ENCODE assay signal across 8 cellular contexts in the genomic region with DNA sequence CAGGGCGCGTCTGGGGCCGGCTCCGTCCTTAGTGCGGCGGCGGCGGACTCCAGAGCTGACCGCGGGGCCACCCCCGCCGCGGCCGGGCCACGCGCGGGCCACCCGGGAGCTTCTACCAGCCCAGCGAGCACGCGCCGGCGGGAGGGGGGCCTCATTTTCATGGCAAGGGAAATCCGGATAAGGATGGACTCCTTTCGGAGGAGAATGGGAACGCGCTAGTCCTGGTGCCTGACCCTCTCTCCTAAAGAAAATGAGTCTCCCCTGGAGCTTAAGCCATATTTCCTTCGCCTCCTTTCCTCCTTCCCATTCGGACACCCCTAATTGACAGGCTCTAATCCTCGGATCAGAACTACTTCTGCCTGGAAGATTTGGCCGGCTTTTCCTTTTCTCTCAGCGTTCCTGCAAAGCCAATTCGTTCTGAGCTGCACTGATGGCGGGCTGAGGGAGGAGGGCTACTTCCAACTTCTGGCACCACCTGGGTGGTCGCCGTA.
DNase-seq lines count a peak whose midpoint lies in the region; ATAC-seq and TF ChIP-seq lines count a peak whose summit lies in the region.

No MANE protein-coding gene starts in this region.

- ATAC-seq in GM21423 (IDR thresholded peaks at IDR 0.05; ENCODE audit: unreplicated experiment), result no peak

- H3K27ac ChIP-seq in SJSA1 (peak overlapping the region; percentile 90), fibroblast of lung (ENCODE audit: insufficient read depth, low read length) (peak overlapping the region; percentile 82)

- H3K79me2 ChIP-seq in fibroblast of lung (ENCODE audit: control insufficient read depth, insufficient read depth, low read length), result no peaks in the 10 kb centered on the region

- no peaks in the 10 kb centered on the region for H4K20me1 ChIP-seq in fibroblast of lung (ENCODE audit: control insufficient read depth, extremely low read depth, insufficient read depth, low read length)

- H3K4me3 ChIP-seq in BJ (ENCODE audit: low read depth, low read length) (peak overlapping the region; percentile 95), SJSA1 (peak overlapping the region; percentile 72), fibroblast of lung (replicated peaks in 1 of 4; ENCODE audit: control extremely low read depth in 1 of 4, insufficient read depth in 1 of 4, low read depth in 3 of 4, low read length in 4 of 4) (peak overlapping the region; percentile 67 to 81 (median 80))

- peak overlapping the region; percentile 69 for H3K4me2 ChIP-seq in fibroblast of lung (ENCODE audit: extremely low read depth, insufficient read depth, low read length)

- peak overlapping the region; percentile 85 for H2AFZ ChIP-seq in fibroblast of lung (ENCODE audit: low read length)

- H3K9me3 ChIP-seq in SJSA1 (replicated peaks), result peaks cover 7% of the 10 kb centered on the region
- H3K9me3 ChIP-seq in fibroblast of lung (ENCODE audit: control insufficient read depth, insufficient read depth, low read depth, low read length), result no peaks in the 10 kb centered on the region

- H3K4me1 ChIP-seq in SJSA1 (replicated peaks), result peaks cover 45% of the 10 kb centered on the region
- no peaks in the 10 kb centered on the region for H3K4me1 ChIP-seq in fibroblast of lung (ENCODE audit: control insufficient read depth, extremely low read depth, insufficient read depth, low read length)

- DNase-seq in BJ (ENCODE audit: low read depth), result no peak
- peak; percentile 100 for DNase-seq in SJSA1 (ENCODE audit: low read depth in 1 of 2, low spot score in 2 of 2)
- DNase-seq in fibroblast of lung (ENCODE audit: low read depth in 2 of 2), result peak; percentile 51 to 54
- DNase-seq in occipital lobe (lab: John Stamatoyannopoulos, UW), result peak; percentile 1
- no peak for DNase-seq in NK-92 (lab: John Stamatoyannopoulos, UW; ENCODE audit: unreplicated experiment)
- DNase-seq in stimulated activated naive CD4-positive, alpha-beta T cell treated with Interleukin-2 at 50 U/mL for 16 hours (lab: John Stamatoyannopoulos, UW), result no peak
- DNase-seq in OCI-M1 (lab: John Stamatoyannopoulos, UW), result no peak

- POLR2A ChIA-PET in BJ (lab: Charles Lee), result no interaction called here

- H3K27me3 ChIP-seq in BJ (ENCODE audit: control insufficient read depth, insufficient read depth, low read length) (no peaks in the 10 kb centered on the region), SJSA1 (replicated peaks) (no peaks in the 10 kb centered on the region), fibroblast of lung (ENCODE audit: control insufficient read depth, insufficient read depth, low read length) (no peaks in the 10 kb centered on the region)

- peak overlapping the region; percentile 73 for H3K9ac ChIP-seq in fibroblast of lung (ENCODE audit: insufficient read depth, low read length)

- TF ChIP-seq CTCF in BJ (IDR thresholded peaks at IDR 0.05; ENCODE audit: insufficient read depth, low read depth, low read length) (no peak), fibroblast of lung (conservative IDR thresholded peaks at IDR 0.05 in 1 of 2, IDR thresholded peaks at IDR 0.05 in 1 of 2; ENCODE audit: low read depth in 1 of 2, low read length in 2 of 2) (no peak)

- no peaks in the 10 kb centered on the region for H3K36me3 ChIP-seq in BJ (ENCODE audit: control insufficient read depth, insufficient read depth, low read length)
- H3K36me3 ChIP-seq in SJSA1, result peaks cover 40% of the 10 kb centered on the region
- H3K36me3 ChIP-seq in fibroblast of lung (ENCODE audit: control insufficient read depth, insufficient read depth, low read length), result no peaks in the 10 kb centered on the region

- CTCF ChIA-PET in BJ (lab: Yijun Ruan, JAX), result interaction anchor here (1.3 kb wide), 1 partner anchor 186 kb away, joined by 6 read pairs; no protein-coding TSS in a partner anchor

Comparison
In these comparisons a context has a peak if more than half of its experiments do, and no peak if none do; other contexts are left out.
1. DNase-seq: peak in SJSA1 (2 of 2), fibroblast of lung (2 of 2) and occipital lobe (single experiment); none in BJ (single experiment), NK-92 (single experiment), stimulated activated naive CD4-positive, alpha-beta T cell treated with Interleukin-2 at 50 U/mL for 16 hours (single experiment) and OCI-M1 (single experiment).
2. Peak in every context shown above with its lines, with median percentiles within 50 percentile points of each other: H3K4me3 ChIP-seq.